ENCODE assay signal across 1 cellular context in genomic region chr6:44265003-44265842, GRCh38.
TF ChIP-seq lines count a peak whose summit lies in the region.

TSS of gene NFKBIE (minus strand) at chr6:44265551. CDS start at chr6:44265346, 205 bp downstream.

TF ChIP-seq in HEK293, 187 proteins besides CTCF, POLR2A, EP300 and RAD21 (continued from another document):
- TF ChIP-seq REST (tag by site-specific recombination; IDR thresholded peaks at IDR 0.05) (no peak), REPIN1 (tag by site-specific recombination; IDR thresholded peaks at IDR 0.05; ENCODE audit: low read depth) (no peak), KLF1 (tag by site-specific recombination; IDR thresholded peaks at IDR 0.05) (no peak), SETDB1 (IDR thresholded peaks at IDR 0.05; ENCODE audit: insufficient read length, low read length) (no peak), GFI1B (tag by site-specific recombination; IDR thresholded peaks at IDR 0.05) (no peak), GLI4 (tag by site-specific recombination; IDR thresholded peaks at IDR 0.05) (no peak), GLIS1 (tag by site-specific recombination; IDR thresholded peaks at IDR 0.05) (peak; percentile 87), ZNF580 (tag by site-specific recombination; IDR thresholded peaks at IDR 0.05) (no peak), ZNF639 (tag by site-specific recombination; IDR thresholded peaks at IDR 0.05) (no peak), ZNF560 (tag by site-specific recombination; IDR thresholded peaks at IDR 0.05; ENCODE audit: borderline replicate concordance) (no peak), ZNF529 (tag by site-specific recombination; IDR thresholded peaks at IDR 0.05; ENCODE audit: insufficient replicate concordance) (no peak), ZNF423 (tag by site-specific recombination; IDR thresholded peaks at IDR 0.05) (no peak), ZNF645 (tag by site-specific recombination; IDR thresholded peaks at IDR 0.05) (no peak), SALL2 (tag by site-specific recombination; IDR thresholded peaks at IDR 0.05; ENCODE audit: borderline replicate concordance) (no peak), ZNF561 (tag by site-specific recombination; IDR thresholded peaks at IDR 0.05; ENCODE audit: borderline replicate concordance) (no peak), ZNF518A (tag by site-specific recombination; conservative IDR thresholded peaks at IDR 0.05; ENCODE audit: low read depth) (no peak), ZNF391 (tag by site-specific recombination; IDR thresholded peaks at IDR 0.05; ENCODE audit: borderline replicate concordance, low read depth) (no peak), ZNF473 (tag by site-specific recombination; IDR thresholded peaks at IDR 0.05) (no peak), ZNF501 (tag by site-specific recombination; IDR thresholded peaks at IDR 0.05) (no peak), SP7 (tag by site-specific recombination; IDR thresholded peaks at IDR 0.05) (no peak), ZNF433 (tag by site-specific recombination; IDR thresholded peaks at IDR 0.05; ENCODE audit: low read depth) (no peak), YY2 (tag by site-specific recombination; IDR thresholded peaks at IDR 0.05) (no peak), ZNF626 (tag by site-specific recombination; IDR thresholded peaks at IDR 0.05) (no peak), ZNF221 (tag by site-specific recombination; IDR thresholded peaks at IDR 0.05; ENCODE audit: borderline replicate concordance) (no peak), ZNF555 (tag by site-specific recombination; conservative IDR thresholded peaks at IDR 0.05) (no peak), ZNF112 (tag by site-specific recombination; IDR thresholded peaks at IDR 0.05) (no peak), KLF10 (tag by site-specific recombination; IDR thresholded peaks at IDR 0.05) (peak; percentile 81), ZNF26 (tag by site-specific recombination; IDR thresholded peaks at IDR 0.05) (no peak), ZNF223 (tag by site-specific recombination; IDR thresholded peaks at IDR 0.05) (no peak), ZNF23 (tag by site-specific recombination; IDR thresholded peaks at IDR 0.05; ENCODE audit: borderline replicate concordance) (no peak), ZFHX2 (tag by site-specific recombination; conservative IDR thresholded peaks at IDR 0.05) (peak; percentile 46), ZNF248 (tag by site-specific recombination; IDR thresholded peaks at IDR 0.05) (no peak), ZNF311 (tag by site-specific recombination; IDR thresholded peaks at IDR 0.05; ENCODE audit: borderline replicate concordance) (no peak), ZNF837 (tag by site-specific recombination; IDR thresholded peaks at IDR 0.05) (no peak), MYNN (tag by site-specific recombination; IDR thresholded peaks at IDR 0.05; ENCODE audit: borderline replicate concordance) (no peak), ZNF670 (tag by site-specific recombination; IDR thresholded peaks at IDR 0.05; ENCODE audit: low read depth) (no peak), ZNF2 (tag by site-specific recombination; IDR thresholded peaks at IDR 0.05) (no peak), ZFP41 (tag by site-specific recombination; IDR thresholded peaks at IDR 0.05; ENCODE audit: borderline replicate concordance) (no peak), ZNF600 (tag by site-specific recombination; IDR thresholded peaks at IDR 0.05) (peak; percentile 76), SCRT2 (tag by site-specific recombination; IDR thresholded peaks at IDR 0.05) (no peak), ZNF416 (tag by site-specific recombination; IDR thresholded peaks at IDR 0.05) (no peak), TCF7L2 (IDR thresholded peaks at IDR 0.05; ENCODE audit: borderline replicate concordance, low read depth, low read length) (no peak), ZBTB21 (tag by site-specific recombination; IDR thresholded peaks at IDR 0.05) (0 out of 2 replicates have a peak, but pooled peaks have one; percentile 25), HOXD13 (CRISPR knock-in tag; IDR thresholded peaks at IDR 0.05; ENCODE audit: borderline replicate concordance) (no peak), ZNF624 (tag by site-specific recombination; IDR thresholded peaks at IDR 0.05) (no peak), ZNF558 (tag by site-specific recombination; IDR thresholded peaks at IDR 0.05) (no peak), ZNF621 (tag by site-specific recombination; IDR thresholded peaks at IDR 0.05) (no peak), MEIS1 (CRISPR knock-in tag; IDR thresholded peaks at IDR 0.05; ENCODE audit: borderline replicate concordance) (no peak; the same call in 1 of the 2 replicates), ZSCAN30 (tag by site-specific recombination; IDR thresholded peaks at IDR 0.05) (peak; percentile 71), ZNF530 (tag by site-specific recombination; IDR thresholded peaks at IDR 0.05; ENCODE audit: low read depth) (no peak), KLF9 (tag by site-specific recombination; IDR thresholded peaks at IDR 0.05; ENCODE audit: low read depth) (peak; percentile 85), HIC1 (tag by site-specific recombination; IDR thresholded peaks at IDR 0.05) (no peak), IKZF3 (tag by site-specific recombination; IDR thresholded peaks at IDR 0.05) (0 out of 2 replicates have a peak, but pooled peaks have one; percentile 60), ZBTB7A (tag by site-specific recombination; IDR thresholded peaks at IDR 0.05; ENCODE audit: low read depth) (no peak), ZNF585B (tag by site-specific recombination; IDR thresholded peaks at IDR 0.05) (no peak), ZNF791 (tag by site-specific recombination; IDR thresholded peaks at IDR 0.05) (no peak)
